ENCODE assay signal across 8 cellular contexts in the genomic region with DNA sequence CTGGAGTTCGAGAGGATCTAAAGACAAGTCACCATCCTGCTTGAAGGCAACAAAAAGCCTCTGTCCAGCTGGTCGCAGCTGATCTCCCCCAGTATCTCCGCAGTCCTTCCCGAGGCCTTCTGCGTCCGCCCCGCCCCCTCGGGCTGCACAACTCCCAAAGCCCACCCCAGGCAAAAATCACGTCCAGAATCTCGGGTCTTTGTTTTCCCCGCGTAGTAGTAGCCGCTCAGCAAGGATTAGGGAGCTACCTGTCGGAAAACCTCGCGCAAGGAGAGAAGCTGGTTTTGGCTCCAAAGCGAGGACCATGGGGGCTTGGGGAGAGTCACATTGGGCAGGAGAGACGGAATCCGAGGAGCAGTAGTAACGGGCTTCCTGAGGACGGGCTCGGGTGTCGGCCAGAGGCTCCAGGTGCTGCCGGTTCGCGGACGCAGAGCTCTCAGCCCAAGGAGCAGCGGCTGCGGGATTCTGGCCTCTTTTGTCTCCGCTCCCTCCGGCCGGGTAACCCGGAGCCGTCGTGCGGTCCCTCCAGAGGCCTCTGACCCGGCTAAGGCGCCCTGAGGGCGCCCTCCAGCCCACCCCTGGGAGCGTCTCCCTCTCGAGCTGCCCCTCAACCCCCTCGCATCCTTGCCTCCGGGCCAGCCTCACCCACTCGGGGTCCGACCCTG. TPM values are rescaled to one million over a fixed set of nuclear protein-coding genes. Genes with fewer than 3 reads are reported as not detected.
DNase-seq lines count a peak whose midpoint lies in the region; ATAC-seq and TF ChIP-seq lines count a peak whose summit lies in the region.

No MANE protein-coding gene starts in this region.

- peaks cover 19% of the 10 kb centered on the region for H4K20me1 ChIP-seq in neural progenitor cell (ENCODE audit: low read depth)

- peaks cover 2% of the 10 kb centered on the region for H3K36me3 ChIP-seq in neural progenitor cell

- H3K27me3 ChIP-seq in neural progenitor cell: no peaks in the 10 kb centered on the region

- H3K27ac ChIP-seq in VCaP (peak overlapping the region; percentile 77), neural progenitor cell (no peak overlapping the region)

- H3F3A ChIP-seq in neural progenitor cell (ENCODE audit: low read depth): peaks cover 10% of the 10 kb centered on the region

- peaks cover 40% of the 10 kb centered on the region for H3K4me1 Mint-ChIP-seq in neural progenitor cell

- H3K9ac ChIP-seq in neural progenitor cell: peak overlapping the region; percentile 69

- TF ChIP-seq CTCF in VCaP (conservative IDR thresholded peaks at IDR 0.05) (no peak), neural progenitor cell (IDR thresholded peaks at IDR 0.05) (no peak)

- H3K4me3 ChIP-seq in neural progenitor cell: peak overlapping the region; percentile 97

- H3K9me3 Mint-ChIP-seq in neural progenitor cell: peaks cover 34% of the 10 kb centered on the region

- ATAC-seq in GM18858 (IDR thresholded peaks at IDR 0.05; ENCODE audit: unreplicated experiment) (peak; percentile 26), HG03159 (IDR thresholded peaks at IDR 0.05; ENCODE audit: unreplicated experiment) (peak; percentile 39), HG03469 (IDR thresholded peaks at IDR 0.05; ENCODE audit: unreplicated experiment) (no peak)

- no peaks in the 10 kb centered on the region for H3K9me3 ChIP-seq in neural progenitor cell (ENCODE audit: low read depth)

- peak overlapping the region; percentile 82 for H2AFZ ChIP-seq in neural progenitor cell (replicated peaks)

- H3K27me3 Mint-ChIP-seq in neural progenitor cell (ENCODE audit: insufficient read depth, low read depth): peaks cover 4% of the 10 kb centered on the region

- peaks cover 68% of the 10 kb centered on the region for H3K79me2 ChIP-seq in neural progenitor cell (ENCODE audit: low read depth)

- DNase-seq in Ammon's horn (ENCODE audit: low spot score) (peak; percentile 18), fibroblast of peridontal ligament (ENCODE audit: extremely low read depth) (peak; percentile 37), neural progenitor cell (ENCODE audit: low spot score) (peak; percentile 80), activated gamma-delta T cell (lab: John Stamatoyannopoulos, UW) (no peak)

- peak overlapping the region; percentile 97 for H3K27ac Mint-ChIP-seq in neural progenitor cell

- peaks cover 17% of the 10 kb centered on the region for H3K4me1 ChIP-seq in neural progenitor cell

- H3K4me2 ChIP-seq in neural progenitor cell: peak overlapping the region; percentile 84

- H3K36me3 Mint-ChIP-seq in neural progenitor cell: peaks cover 48% of the 10 kb centered on the region

- peak overlapping the region; percentile 99 for H3K4me3 Mint-ChIP-seq in neural progenitor cell

RNA-seq across cellular contexts. Expression of gene ZSCAN29, which starts 0.4 kb away (rescaled TPM):
- 27.1 and 44.6 TPM in 2 replicates for total RNA-seq in neural progenitor cell (ENCODE audit: low replicate concordance)

RNA-seq across cellular contexts. Expression of gene TUBGCP4, which starts 0.5 kb away (rescaled TPM):
- 14.1 and 15.6 TPM in 2 replicates for total RNA-seq in neural progenitor cell (ENCODE audit: low replicate concordance)

RNA-seq across cellular contexts. Expression of gene LCMT2, which starts 40.1 kb away (rescaled TPM):
- 14.2 and 14.6 TPM in 2 replicates for total RNA-seq in neural progenitor cell (ENCODE audit: low replicate concordance)
